Comparison of ENCODE assay signal across 1 cellular context in the genomic region with DNA sequence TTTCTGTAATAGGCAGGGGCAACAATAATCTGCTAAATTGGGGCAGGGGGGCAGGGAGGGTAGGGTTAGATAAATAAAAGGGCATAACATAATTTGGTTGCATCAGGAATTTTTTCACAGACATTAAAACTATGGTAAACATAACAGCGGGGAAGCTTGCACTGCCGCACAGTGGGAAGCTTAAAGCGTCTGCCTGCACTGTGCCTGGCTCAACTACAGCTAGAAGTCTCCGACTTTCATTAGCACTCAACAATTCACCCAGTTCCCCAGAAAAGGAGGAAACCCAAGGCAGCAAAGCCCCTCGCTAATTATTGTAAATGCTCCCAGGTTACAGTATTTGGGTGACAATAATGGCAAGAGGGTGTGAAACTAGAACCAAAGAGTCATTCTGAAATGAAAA.
TF ChIP-seq lines count a peak whose summit lies in the region.

No MANE protein-coding gene starts in this region.

TF ChIP-seq in K562, 482 proteins besides CTCF, POLR2A, EP300 and RAD21 (continued from another document):
- TF ChIP-seq, protein P1, sequence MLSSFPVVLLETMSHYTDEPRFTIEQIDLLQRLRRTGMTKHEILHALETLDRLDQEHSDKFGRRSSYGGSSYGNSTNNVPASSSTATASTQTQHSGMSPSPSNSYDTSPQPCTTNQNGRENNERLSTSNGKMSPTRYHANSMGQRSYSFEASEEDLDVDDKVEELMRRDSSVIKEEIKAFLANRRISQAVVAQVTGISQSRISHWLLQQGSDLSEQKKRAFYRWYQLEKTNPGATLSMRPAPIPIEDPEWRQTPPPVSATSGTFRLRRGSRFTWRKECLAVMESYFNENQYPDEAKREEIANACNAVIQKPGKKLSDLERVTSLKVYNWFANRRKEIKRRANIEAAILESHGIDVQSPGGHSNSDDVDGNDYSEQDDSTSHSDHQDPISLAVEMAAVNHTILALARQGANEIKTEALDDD (IDR thresholded peaks at IDR 0.05): no peak
- TF ChIP-seq TCFL5 (CRISPR knock-in tag; conservative IDR thresholded peaks at IDR 0.05) (no peak), FOXK1 (CRISPR knock-in tag; IDR thresholded peaks at IDR 0.05; ENCODE audit: borderline replicate concordance) (no peak), KLF16 (IDR thresholded peaks at IDR 0.05) (no peak), YBX1 (IDR thresholded peaks at IDR 0.05) (no peak), SNIP1 (IDR thresholded peaks at IDR 0.05; ENCODE audit: low read depth) (no peak), MCM5 (IDR thresholded peaks at IDR 0.05; ENCODE audit: low read depth) (no peak), ZNF830 (CRISPR knock-in tag; IDR thresholded peaks at IDR 0.05) (no peak), SPI1 (IDR thresholded peaks at IDR 0.05; ENCODE audit: borderline replicate concordance, low read depth, low read length) (no peak), SMARCC2 (IDR thresholded peaks at IDR 0.05; ENCODE audit: low read depth) (no peak)
- TF ChIP-seq, protein P2, sequence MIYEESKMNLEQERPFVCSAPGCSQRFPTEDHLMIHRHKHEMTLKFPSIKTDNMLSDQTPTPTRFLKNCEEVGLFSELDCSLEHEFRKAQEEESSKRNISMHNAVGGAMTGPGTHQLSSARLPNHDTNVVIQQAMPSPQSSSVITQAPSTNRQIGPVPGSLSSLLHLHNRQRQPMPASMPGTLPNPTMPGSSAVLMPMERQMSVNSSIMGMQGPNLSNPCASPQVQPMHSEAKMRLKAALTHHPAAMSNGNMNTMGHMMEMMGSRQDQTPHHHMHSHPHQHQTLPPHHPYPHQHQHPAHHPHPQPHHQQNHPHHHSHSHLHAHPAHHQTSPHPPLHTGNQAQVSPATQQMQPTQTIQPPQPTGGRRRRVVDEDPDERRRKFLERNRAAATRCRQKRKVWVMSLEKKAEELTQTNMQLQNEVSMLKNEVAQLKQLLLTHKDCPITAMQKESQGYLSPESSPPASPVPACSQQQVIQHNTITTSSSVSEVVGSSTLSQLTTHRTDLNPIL (CRISPR knock-in tag; IDR thresholded peaks at IDR 0.05): no peak
